ENCODE assay signal across 13 cellular contexts in the genomic region with DNA sequence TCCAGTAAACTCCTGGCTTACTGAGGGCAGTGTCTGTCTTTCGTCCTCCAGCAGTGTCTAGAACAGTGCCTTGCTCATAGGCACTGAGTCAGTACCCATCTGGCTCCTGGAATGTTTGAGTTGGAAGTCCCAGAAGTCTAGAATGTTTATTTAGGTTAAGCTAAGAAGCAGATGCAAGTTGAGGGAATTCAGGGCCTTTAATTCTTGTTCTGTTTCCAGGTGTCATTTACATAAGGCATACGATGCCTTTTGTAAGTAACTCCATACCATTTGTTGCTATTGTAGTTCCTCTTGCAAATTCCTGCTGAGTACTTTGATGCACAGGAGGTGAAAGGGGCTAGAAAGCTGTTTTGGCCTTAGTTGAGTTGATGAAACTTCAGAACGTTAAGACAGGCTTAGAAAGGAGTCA. TPM values are rescaled to one million over a fixed set of nuclear protein-coding genes. Genes with fewer than 3 reads are reported as not detected.
A peak's percentile ranks its signal among the peaks of the same experiment; 100 is the strongest.
DNase-seq lines count a peak whose midpoint lies in the region; ATAC-seq, FAIRE-seq and TF ChIP-seq lines count a peak whose summit lies in the region.
"Had no signal": no experiment of that assay in that cellular context is flagged by ENCODE, and none has a peak within 500 bp of the region (broad histone marks: within the 10 kb centered on the region; RNA-seq: fewer than 3 reads in every experiment).

No MANE protein-coding gene starts in this region.

- H3K4me1 Mint-ChIP-seq in activated CD4-positive, alpha-beta T cell treated with anti-CD3 and anti-CD28 coated beads, Interleukin-2, amount 10 ng/mL, durations not matched to agents 24 days and 14 days, result peaks cover 11% of the 10 kb centered on the region

- DNase-seq in GM12891 (ENCODE audit: insufficient read length, low spot score), result no peak
- DNase-seq in SJCRH30, result peak; percentile 32 to 56
- DNase-seq in fibroblast of peridontal ligament (ENCODE audit: extremely low read depth), result peak; percentile 84
- DNase-seq in adrenal gland, result no peak
- no peak for DNase-seq in activated CD4-positive, alpha-beta T cell treated with anti-CD3 and anti-CD28 coated beads, Interleukin-2, amount 10 ng/mL, durations not matched to agents 24 days and 14 days
- DNase-seq: NCI-H1092 treated with DMSO at 0.1 percent for 48 hours, WERI-Rb-1 had no signal

- H3K36me3 ChIP-seq in SJCRH30, result no peaks in the 10 kb centered on the region
- H3K36me3 ChIP-seq in rectal smooth muscle tissue (ENCODE audit: control insufficient read depth, insufficient read depth, low read length), result no peaks in the 10 kb centered on the region
- H3K36me3 ChIP-seq in adrenal gland (replicated peaks in 1 of 2), result no peaks in the 10 kb centered on the region

- no peaks in the 10 kb centered on the region for H3K9me3 Mint-ChIP-seq in activated CD4-positive, alpha-beta T cell treated with anti-CD3 and anti-CD28 coated beads, Interleukin-2, amount 10 ng/mL, durations not matched to agents 24 days and 14 days
- H3K9me3 Mint-ChIP-seq: activated T-helper 2 cell treated with anti-CD3 and anti-CD28 coated beads, Interferon-gamma antibody, Interleukin-2, Interleukin-4, amounts not matched to agents 10 μg/mL and 5 μg/mL and 100 μg/mL, durations not matched to agents 14 hours and 24 hours and 36 hours had no signal

- intact Hi-C loops in adrenal gland (cut with DNase I), result no loop called here
- intact Hi-C loops in activated CD4-positive, alpha-beta T cell treated with anti-CD3 and anti-CD28 coated beads, Interleukin-2, amount 10 ng/mL, durations not matched to agents 24 days and 14 days (cut with micrococcal nuclease), result no loop called here

- no peaks in the 10 kb centered on the region for H3K27me3 Mint-ChIP-seq in activated CD4-positive, alpha-beta T cell treated with anti-CD3 and anti-CD28 coated beads, Interleukin-2, amount 10 ng/mL, durations not matched to agents 24 days and 14 days

- H3K9me3 ChIP-seq in SJCRH30 (replicated peaks), result no peaks in the 10 kb centered on the region
- H3K9me3 ChIP-seq in adrenal gland (replicated peaks in 1 of 3), result no peaks in the 10 kb centered on the region

- no peak overlapping the region for H3K4me3 Mint-ChIP-seq in activated CD4-positive, alpha-beta T cell treated with anti-CD3 and anti-CD28 coated beads, Interleukin-2, amount 10 ng/mL, durations not matched to agents 24 days and 14 days

- 59 to 79% (median 73%) methylated on average over 3 of the region's 3 CpGs for WGBS in adrenal gland, 4 donors

- ATAC-seq in GM18907 (IDR thresholded peaks at IDR 0.05; ENCODE audit: unreplicated experiment) (no peak), HG03571 (IDR thresholded peaks at IDR 0.05; ENCODE audit: unreplicated experiment) (no peak)
- ATAC-seq: sciatic nerve had no signal

- H3K4me1 ChIP-seq in SJCRH30 (peaks cover 12% of the 10 kb centered on the region), rectal smooth muscle tissue (ENCODE audit: control insufficient read depth, insufficient read depth, low read length) (peaks cover 32% of the 10 kb centered on the region), adrenal gland (replicated peaks in 1 of 2) (peaks cover 16% of the 10 kb centered on the region in 2 donors)

- H3K27ac ChIP-seq in SJCRH30, result no peak overlapping the region
- peak overlapping the region; percentile 89 for H3K27ac ChIP-seq in rectal smooth muscle tissue (ENCODE audit: low read depth, low read length)
- H3K27ac ChIP-seq in adrenal gland, result no peak overlapping the region
- H3K27ac ChIP-seq: WERI-Rb-1 had no signal

- H3K9ac ChIP-seq in rectal smooth muscle tissue (ENCODE audit: low read length), result no peak overlapping the region

- no peak overlapping the region for H3K27ac Mint-ChIP-seq in activated CD4-positive, alpha-beta T cell treated with anti-CD3 and anti-CD28 coated beads, Interleukin-2, amount 10 ng/mL, durations not matched to agents 24 days and 14 days
- H3K27ac Mint-ChIP-seq: activated T-helper 2 cell treated with anti-CD3 and anti-CD28 coated beads, Interferon-gamma antibody, Interleukin-2, Interleukin-4, amounts not matched to agents 10 μg/mL and 5 μg/mL and 100 μg/mL, durations not matched to agents 14 hours and 24 hours and 36 hours had no signal

- H3K27me3 ChIP-seq in SJCRH30 (no peaks in the 10 kb centered on the region), rectal smooth muscle tissue (ENCODE audit: control insufficient read depth, insufficient read depth, low read length) (no peaks in the 10 kb centered on the region), adrenal gland (no peaks in the 10 kb centered on the region)

- TF ChIP-seq POLR2A in GM12891 (IDR thresholded peaks at IDR 0.05; ENCODE audit: low read depth, low read length) (no peak), adrenal gland (IDR thresholded peaks at IDR 0.05) (no peak)

- TF ChIP-seq CTCF in adrenal gland (IDR thresholded peaks at IDR 0.05), result no peak

- no peak overlapping the region for H3K4me3 ChIP-seq in SJCRH30
- no peak overlapping the region for H3K4me3 ChIP-seq in rectal smooth muscle tissue (ENCODE audit: low read length)
- no peak overlapping the region for H3K4me3 ChIP-seq in adrenal gland

- FAIRE-seq in GM12891 (lab: Jason Lieb, UNC), result peak; percentile 16
- FAIRE-seq: GM18507 had no signal

- no peaks in the 10 kb centered on the region for H3K36me3 Mint-ChIP-seq in activated CD4-positive, alpha-beta T cell treated with anti-CD3 and anti-CD28 coated beads, Interleukin-2, amount 10 ng/mL, durations not matched to agents 24 days and 14 days (ENCODE audit: low read depth)

TF ChIP-seq in GM12891, 5 proteins besides CTCF, POLR2A, EP300 and RAD21:
- TF ChIP-seq POU2F2 (IDR thresholded peaks at IDR 0.05; ENCODE audit: low read depth, low read length) (no peak), POLR2AphosphoS5 (IDR thresholded peaks at IDR 0.05; ENCODE audit: low read depth, low read length) (no peak), PAX5 (IDR thresholded peaks at IDR 0.05; ENCODE audit: insufficient read depth, low read length, severe bottlenecking) (no peak), TAF1 (IDR thresholded peaks at IDR 0.05; ENCODE audit: low read depth, low read length) (no peak), SPI1 (IDR thresholded peaks at IDR 0.05; ENCODE audit: low read depth, low read length) (no peak)

RNA-seq across cellular contexts. Expression of a gene that starts 22.2 kb away (rescaled TPM):
- 13.3 TPM for polyA plus RNA-seq in GM12891 (2012; ENCODE audit: low read depth, missing spikeins)
- total RNA-seq in SJCRH30 (2014; rRNA removed; shearing (Covaris generic)), result 19.9 and 25.0 TPM in 2 replicates
- 10 to 100 TPM; 14.1 to 40.8 (median 26.9) TPM for total RNA-seq in adrenal gland
- polyA plus RNA-seq in adrenal gland, result 10 to 100 TPM; 12.9 to 22.9 (median 17.6) TPM
- 7.4 and 8.3 TPM in 2 replicates for total RNA-seq in activated CD4-positive, alpha-beta T cell treated with anti-CD3 and anti-CD28 coated beads, Interleukin-2, amount 10 ng/mL, durations not matched to agents 24 days and 14 days

Comparison
In these comparisons a context has a peak if more than half of its experiments do, and no peak if none do; other contexts are left out.
1. DNase-seq: peak in SJCRH30 (2 of 2) and fibroblast of peridontal ligament (single experiment); none in GM12891 (single experiment), adrenal gland (0 of 7) and activated CD4-positive, alpha-beta T cell treated with anti-CD3 and anti-CD28 coated beads, Interleukin-2, amount 10 ng/mL, durations not matched to agents 24 days and 14 days (single experiment).